ENCODE assay signal across 25 cellular contexts in genomic region chr7:96861-97260, GRCh38.
DNase-seq lines count a peak whose midpoint lies in the region; ATAC-seq and TF ChIP-seq lines count a peak whose summit lies in the region.
"Had no signal": no experiment of that assay in that cellular context is flagged by ENCODE, and none has a peak within 500 bp of the region (broad histone marks: within the 10 kb centered on the region; RNA-seq: fewer than 3 reads in every experiment).

No MANE protein-coding gene starts in this region.

- no peaks in the 10 kb centered on the region for H3K9me3 Mint-ChIP-seq in endodermal cell

- no peak for ATAC-seq in HG03196 (IDR thresholded peaks at IDR 0.05; ENCODE audit: unreplicated experiment)
- ATAC-seq: GM12878, Right ventricle myocardium inferior, SK-N-SH treated with all-trans-retinoic acid at 6 μM for 48 hours had no signal

- H3K4me3 ChIP-seq in HUES6 (ENCODE audit: low read depth, low read length) = peak overlapping the region; percentile 37; the same call in 1 of the 2 replicates
- no peak overlapping the region for H3K4me3 ChIP-seq in endodermal cell (ENCODE audit: low read length)
- peak overlapping the region; percentile 47; the same call in 1 of the 2 replicates for H3K4me3 ChIP-seq in iPS-20b (ENCODE audit: low read length)
- H3K4me3 ChIP-seq: GM12878, PC-9, SJCRH30 had no signal

- H3K4me3 Mint-ChIP-seq in endodermal cell = no peak overlapping the region
- H3K4me3 Mint-ChIP-seq: CD4-positive, alpha-beta memory T cell had no signal

- no peaks in the 10 kb centered on the region for H3K36me3 Mint-ChIP-seq in endodermal cell (ENCODE audit: low read depth)
- H3K36me3 Mint-ChIP-seq: CD4-positive, alpha-beta memory T cell had no signal

- H3K4me1 ChIP-seq in HUES6 (ENCODE audit: control insufficient read depth, insufficient read depth, low read length) = peaks cover 71% of the 10 kb centered on the region
- no peaks in the 10 kb centered on the region for H3K4me1 ChIP-seq in endodermal cell (ENCODE audit: control insufficient read depth, insufficient read depth, low read length)
- H3K4me1 ChIP-seq in iPS-20b (ENCODE audit: insufficient read depth, low read length) = peaks cover 65% of the 10 kb centered on the region
- H3K4me1 ChIP-seq: SJCRH30 had no signal

- TF ChIP-seq CTCF in endodermal cell (conservative IDR thresholded peaks at IDR 0.05) = no peak

- H3K27ac ChIP-seq in HUES6 (ENCODE audit: low read depth, low read length) = peak overlapping the region; percentile 87
- no peak overlapping the region for H3K27ac ChIP-seq in endodermal cell (ENCODE audit: low read depth, low read length)
- no peak overlapping the region for H3K27ac ChIP-seq in iPS-20b (ENCODE audit: low read length)
- H3K27ac ChIP-seq: PC-9, SJCRH30 had no signal

- H3K4me1 Mint-ChIP-seq in endodermal cell = peaks cover 49% of the 10 kb centered on the region

- H3K9me3 ChIP-seq in HUES6 (ENCODE audit: control insufficient read depth, insufficient read depth, low read depth, low read length) (peaks cover 13% of the 10 kb centered on the region; the same call in 1 of the 2 replicates), endodermal cell (ENCODE audit: control insufficient read depth, low read length) (peaks cover 9% of the 10 kb centered on the region), iPS-20b (ENCODE audit: insufficient read depth, low read depth, low read length) (peaks cover 6% of the 10 kb centered on the region; the same call in 1 of the 2 replicates)
- H3K9me3 ChIP-seq: SJCRH30 had no signal

- H3K36me3 ChIP-seq in HUES6 (ENCODE audit: control insufficient read depth, insufficient read depth, low read length) (no peaks in the 10 kb centered on the region), endodermal cell (ENCODE audit: control insufficient read depth, insufficient read depth, low read length) (no peaks in the 10 kb centered on the region), iPS-20b (ENCODE audit: insufficient read depth, low read depth, low read length) (no peaks in the 10 kb centered on the region)
- H3K36me3 ChIP-seq: SJCRH30 had no signal

- H3K27me3 ChIP-seq in HUES6 (ENCODE audit: control insufficient read depth, insufficient read depth, low read length) (no peaks in the 10 kb centered on the region), endodermal cell (ENCODE audit: control insufficient read depth, insufficient read depth, low read length, poor library complexity, severe bottlenecking) (no peaks in the 10 kb centered on the region), iPS-20b (ENCODE audit: insufficient read depth, low read length) (no peaks in the 10 kb centered on the region)
- H3K27me3 ChIP-seq: SJCRH30 had no signal

- H3K27me3 Mint-ChIP-seq in endodermal cell (ENCODE audit: insufficient read depth) = no peaks in the 10 kb centered on the region

- H3K27ac Mint-ChIP-seq in endodermal cell = peak overlapping the region; percentile 69
- H3K27ac Mint-ChIP-seq: CD4-positive, alpha-beta memory T cell had no signal

- DNase-seq in endodermal cell = peak; percentile 70
- no peak for DNase-seq in activated CD4-positive, alpha-beta T cell treated with anti-CD3 and anti-CD28 coated beads, Interleukin-2, amount 50 U/mL, for 4 hours
- no peak for DNase-seq in NCI-H1105 (lab: John Stamatoyannopoulos, UW)
- no peak for DNase-seq in HK-2 (ENCODE audit: unreplicated experiment)
- DNase-seq: C1 segment of cervical spinal cord; CD4-positive, alpha-beta memory T cell; COR-L47; GDM1; GOT3; Karpas-422; NCI-H1092; NCI-H1436; NCI-H187 treated with DMSO at 0.1 percent for 48 hours; NCI-H2107; NCI-H524; NCI-H748 treated with DMSO at 0.1 percent for 48 hours; NK-92 treated with Interleukin-12 subunit alpha and Interleukin-12 subunit beta, amount 100 ng/mL, for 24 hours; PC-9; SJCRH30 had no signal

- H3K9ac ChIP-seq in HUES6 (ENCODE audit: low read length) (peak overlapping the region; percentile 51), endodermal cell (ENCODE audit: extremely low read depth, low read length, poor library complexity, severe bottlenecking) (no peak overlapping the region), iPS-20b (ENCODE audit: low read depth, low read length) (peak overlapping the region; percentile 55; the same call in 1 of the 2 replicates)

- 53 to 64% methylated on average over 5 of the region's 6 CpGs for WGBS in endodermal cell (ENCODE audit: insufficient coverage in 1 of 2, insufficient read length in 1 of 2), 2 experiments
